In the genomic region with DNA sequence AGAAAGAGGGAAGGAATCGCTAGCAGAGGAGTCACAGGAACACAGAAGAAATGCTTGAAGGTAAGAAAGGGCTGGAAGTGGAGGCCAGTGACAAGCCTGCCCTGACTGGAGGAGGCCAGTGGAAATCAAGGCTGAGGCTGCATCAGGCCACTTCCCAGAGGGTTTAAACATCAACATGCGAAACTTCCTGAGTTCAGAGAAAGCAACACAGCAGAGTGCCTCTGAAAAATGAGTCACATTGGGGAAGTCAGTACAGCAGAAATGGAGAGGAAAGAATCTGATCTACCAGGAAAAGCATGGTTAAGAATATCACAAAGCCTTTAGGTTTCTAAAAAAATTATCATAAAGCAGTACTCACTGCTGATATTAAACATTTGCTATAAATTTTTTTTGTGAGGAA, we compare ENCODE assay signal across 10 cellular contexts. TPM values are rescaled to one million over a fixed set of nuclear protein-coding genes. Genes with fewer than 3 reads are reported as not detected.
DNase-seq lines count a peak whose midpoint lies in the region; ATAC-seq and TF ChIP-seq lines count a peak whose summit lies in the region.
"Had no signal": no experiment of that assay in that cellular context is flagged by ENCODE, and none has a peak within 500 bp of the region (broad histone marks: within the 10 kb centered on the region; RNA-seq: fewer than 3 reads in every experiment).

No MANE protein-coding gene starts in this region.

- H3K4me2 ChIP-seq in BLaER1 treated with 17β-estradiol and CSF1 and Interleukin-3, amounts not matched to agents 10 nM and 100 nM, result peak overlapping the region; percentile 3 to 80 (median 67)

- H3K4me1 ChIP-seq in BLaER1 treated with 17β-estradiol and CSF1 and Interleukin-3, amounts not matched to agents 10 nM and 100 nM, result peaks cover 24 to 40% (median 35%) of the 10 kb centered on the region in 10 experiments

- in situ Hi-C loops in astrocyte of the spinal cord (cut with HindIII; ENCODE audit: low sequenced_read_pairs), result no loop called here
- in situ Hi-C loops in GM13977 (cut with MboI; ENCODE audit: low pct_unique_long_range_greater_than_20kb, low sequenced_read_pairs, unreplicated experiment), result no loop called here

- peaks cover 39 to 67% (median 60%) of the 10 kb centered on the region in 11 experiments for H3K36me3 ChIP-seq in BLaER1 treated with 17β-estradiol and CSF1 and Interleukin-3, amounts not matched to agents 10 nM and 100 nM

- H4K20me1 ChIP-seq in BLaER1 treated with 17β-estradiol and CSF1 and Interleukin-3, amounts not matched to agents 10 nM and 100 nM, result peaks cover 0 to 50% (median 4%) of the 10 kb centered on the region in 11 experiments; a peak in 6 of 22 replicates

- H3K9me3 ChIP-seq in BLaER1 treated with 17β-estradiol and CSF1 and Interleukin-3, amounts not matched to agents 10 nM and 100 nM (replicated peaks in 1 of 11), result no peaks in the 10 kb centered on the region

- no peak overlapping the region for H3K4me3 ChIP-seq in BLaER1 treated with 17β-estradiol and CSF1 and Interleukin-3, amounts not matched to agents 10 nM and 100 nM
- H3K4me3 ChIP-seq in astrocyte of the spinal cord (ENCODE audit: low read depth, low read length), result no peak overlapping the region

- ATAC-seq in GM18873 (IDR thresholded peaks at IDR 0.05; ENCODE audit: low FRiP score, unreplicated experiment) (no peak), HG03139 (IDR thresholded peaks at IDR 0.05; ENCODE audit: unreplicated experiment) (no peak)

- no peaks in the 10 kb centered on the region for H3K27me3 ChIP-seq in BLaER1 treated with 17β-estradiol and CSF1 and Interleukin-3, amounts not matched to agents 10 nM and 100 nM

- H3K9ac ChIP-seq in BLaER1 treated with 17β-estradiol and CSF1 and Interleukin-3, amounts not matched to agents 10 nM and 100 nM, result peak overlapping the region in 7 of 11 experiments; percentile 27 to 60 (median 50); a peak in 8 of 22 replicates

- H3K27ac ChIP-seq in BLaER1 treated with 17β-estradiol and CSF1 and Interleukin-3, amounts not matched to agents 10 nM and 100 nM, result peak overlapping the region in 10 of 11 experiments; percentile 6 to 69 (median 57); a peak in 15 of 22 replicates

- DNase-seq in M059J (ENCODE audit: low read depth) (peak; percentile 19), astrocyte of the spinal cord (ENCODE audit: low read depth, low spot score) (peak; percentile 63), kidney tubule cell (ENCODE audit: low spot score) (peak; percentile 71), occipital lobe (lab: John Stamatoyannopoulos, UW) (no peak), GM13977 (ENCODE audit: low spot score) (no peak)
- DNase-seq: naive B cell had no signal

- TF ChIP-seq CTCF in astrocyte of the spinal cord (IDR thresholded peaks at IDR 0.05; ENCODE audit: low read depth, low read length) (no peak), GM13977 (IDR thresholded peaks at IDR 0.05; ENCODE audit: extremely low read depth, insufficient read depth, missing control alignments) (no peak)

RNA-seq across cellular contexts. Expression of gene NAPB, which starts 23.3 kb away (rescaled TPM):
- total RNA-seq in M059J (2014; rRNA removed; shearing (Covaris generic)), result 7.4 and 9.6 TPM in 2 replicates
- 96.5 TPM for total RNA-seq in occipital lobe

RNA-seq across cellular contexts. Expression of gene GZF1, which starts 36.0 kb away (rescaled TPM):
- total RNA-seq in M059J (2014; rRNA removed; shearing (Covaris generic)), result 16.6 and 23.9 TPM in 2 replicates
- total RNA-seq in occipital lobe, result 15.4 TPM

RNA-seq across cellular contexts. Expression of gene CSTL1, which starts 41.5 kb away (rescaled TPM):
- total RNA-seq in M059J (2014; rRNA removed; shearing (Covaris generic)), result not detected in 2 replicates
- total RNA-seq in occipital lobe, result not detected
- total RNA-seq: H1 had no signal

RNA-seq across cellular contexts. Expression of gene NXT1, which starts 47.4 kb away (rescaled TPM):
- 123 and 140 TPM in 2 replicates for total RNA-seq in M059J (2014; rRNA removed; shearing (Covaris generic))
- total RNA-seq in occipital lobe, result 23.6 TPM

RNA-seq across cellular contexts. Expression of gene CST11, which starts 54.7 kb away (rescaled TPM):
- total RNA-seq in M059J (2014; rRNA removed; shearing (Covaris generic)), result not detected in 2 replicates
- not detected for total RNA-seq in occipital lobe
- total RNA-seq: H1 had no signal

Comparison
In these comparisons a context has a peak if more than half of its experiments do, and no peak if none do; other contexts are left out.
1. DNase-seq: peak in M059J (single experiment), astrocyte of the spinal cord (single experiment) and kidney tubule cell (single experiment); none in occipital lobe (single experiment) and GM13977 (single experiment).